14 cellular contexts compared by ENCODE assay signal in genomic region chr17:50164697-50164988, GRCh38.
"Had no signal": no experiment of that assay in that cellular context is flagged by ENCODE, and none has a peak within 500 bp of the region (broad histone marks: within the 10 kb centered on the region; RNA-seq: fewer than 3 reads in every experiment).

No MANE protein-coding gene starts in this region.

- ATAC-seq: activated CD4-positive, alpha-beta T cell treated with anti-CD3 and anti-CD28 coated beads for 36 hours; left lung; stimulated activated effector memory CD8-positive, alpha-beta T cell treated with anti-CD3 and anti-CD28 coated beads, Interleukin-12 subunit alpha, Interleukin-12 subunit beta, amount 100 ng/mL, for 72 hours had no signal

- H3K4me3 ChIP-seq: dorsolateral prefrontal cortex, esophagus squamous epithelium, left lung had no signal

- H3K9me3 ChIP-seq: esophagus squamous epithelium, left lung had no signal

- H3K27ac ChIP-seq: dorsolateral prefrontal cortex, left lung, VCaP had no signal

- H3K27me3 ChIP-seq: dorsolateral prefrontal cortex had no signal

- H3K36me3 ChIP-seq: esophagus squamous epithelium, left lung had no signal

- DNase-seq: activated CD4-positive, alpha-beta memory T cell treated with anti-CD3 and anti-CD28 coated beads, Interleukin-2, amount 10 ng/mL, durations not matched to agents 7 days and 5 days; activated CD4-positive, alpha-beta T cell treated with anti-CD3 and anti-CD28 coated beads for 36 hours; activated gamma-delta T cell treated with Interleukin-2 at 50 U/mL for 16 hours; activated naive CD8-positive, alpha-beta T cell treated with anti-CD3 and anti-CD28 coated beads for 36 hours; activated T-cell treated with anti-CD3 and anti-CD28 coated beads, Interleukin-2, amount 50 U/mL, for 48 hours; dorsolateral prefrontal cortex; esophagus squamous epithelium; foreskin fibroblast; head of caudate nucleus; small intestine; T-helper 9 cell had no signal
